Comparison of ENCODE assay signal across 1 cellular context in the genomic region with DNA sequence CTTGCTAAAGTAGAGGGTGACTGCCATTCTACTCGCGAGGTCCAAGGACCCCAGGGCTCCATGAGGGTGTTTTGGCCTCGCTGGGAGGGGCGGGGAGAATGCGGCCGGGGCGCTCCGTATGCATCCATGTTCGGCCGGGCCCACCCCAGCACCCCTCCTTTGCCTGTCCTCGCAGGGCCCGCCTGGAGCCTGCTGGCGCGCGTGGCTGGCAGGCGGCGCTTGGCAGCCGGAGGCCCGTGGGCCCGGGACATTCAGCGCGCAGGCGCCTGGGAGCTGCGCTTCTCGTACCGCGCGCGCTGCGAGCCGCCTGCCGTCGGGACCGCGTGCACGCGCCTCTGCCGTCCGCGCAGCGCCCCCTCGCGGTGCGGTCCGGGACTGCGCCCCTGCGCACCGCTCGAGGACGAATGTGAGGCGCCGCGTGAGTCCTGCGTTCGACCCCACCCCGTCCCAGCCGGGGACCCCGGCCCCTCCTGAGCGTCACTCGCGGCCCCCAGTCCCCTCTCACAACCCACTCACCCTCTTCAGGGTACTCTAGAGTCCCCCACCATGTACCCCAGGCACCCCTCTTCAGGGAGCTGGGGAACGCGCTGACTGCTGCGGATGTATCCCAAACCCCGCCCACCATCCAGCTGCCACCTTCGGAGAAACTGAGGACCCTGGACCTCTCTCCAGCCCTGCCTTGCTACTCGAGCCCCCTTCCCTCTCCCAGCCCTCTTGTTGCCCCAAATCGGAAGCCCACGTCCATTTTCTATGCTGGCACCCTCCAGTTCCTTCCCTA.
A peak's percentile ranks its signal among the peaks of the same experiment; 100 is the strongest.
TF ChIP-seq lines count a peak whose summit lies in the region.

No MANE protein-coding gene starts in this region.

TF ChIP-seq in K562, 482 proteins besides CTCF, POLR2A, EP300 and RAD21 (continued from another document and continues in another):
- TF ChIP-seq JUNB (CRISPR knock-in tag; conservative IDR thresholded peaks at IDR 0.05) = no peak
- peak; percentile 98 for TF ChIP-seq RB1 (IDR thresholded peaks at IDR 0.05; ENCODE audit: low read depth)
- no peak for TF ChIP-seq MYNN (IDR thresholded peaks at IDR 0.05)
- TF ChIP-seq MYNN (CRISPR knock-in tag; IDR thresholded peaks at IDR 0.05) = no peak
- no peak for TF ChIP-seq EZH2 (IDR thresholded peaks at IDR 0.05; ENCODE audit: borderline replicate concordance, low read depth, low read length)
- no peak for TF ChIP-seq MCM5 (IDR thresholded peaks at IDR 0.05; ENCODE audit: low read depth)
- no peak for TF ChIP-seq SPI1 (IDR thresholded peaks at IDR 0.05; ENCODE audit: borderline replicate concordance, low read depth, low read length)
- TF ChIP-seq TEAD4 (IDR thresholded peaks at IDR 0.05; ENCODE audit: low read length) = peak; percentile 41; the same call in 1 of the 2 replicates
- TF ChIP-seq TEAD4 (CRISPR knock-in tag; IDR thresholded peaks at IDR 0.05; ENCODE audit: borderline replicate concordance) = peak; percentile 99
- no peak for TF ChIP-seq GTF2F1 (IDR thresholded peaks at IDR 0.05; ENCODE audit: low read depth, low read length)
- TF ChIP-seq ZBTB17 (CRISPR knock-in tag; IDR thresholded peaks at IDR 0.05) = peak; percentile 63; the same call in 1 of the 2 replicates
- TF ChIP-seq, protein P1, sequence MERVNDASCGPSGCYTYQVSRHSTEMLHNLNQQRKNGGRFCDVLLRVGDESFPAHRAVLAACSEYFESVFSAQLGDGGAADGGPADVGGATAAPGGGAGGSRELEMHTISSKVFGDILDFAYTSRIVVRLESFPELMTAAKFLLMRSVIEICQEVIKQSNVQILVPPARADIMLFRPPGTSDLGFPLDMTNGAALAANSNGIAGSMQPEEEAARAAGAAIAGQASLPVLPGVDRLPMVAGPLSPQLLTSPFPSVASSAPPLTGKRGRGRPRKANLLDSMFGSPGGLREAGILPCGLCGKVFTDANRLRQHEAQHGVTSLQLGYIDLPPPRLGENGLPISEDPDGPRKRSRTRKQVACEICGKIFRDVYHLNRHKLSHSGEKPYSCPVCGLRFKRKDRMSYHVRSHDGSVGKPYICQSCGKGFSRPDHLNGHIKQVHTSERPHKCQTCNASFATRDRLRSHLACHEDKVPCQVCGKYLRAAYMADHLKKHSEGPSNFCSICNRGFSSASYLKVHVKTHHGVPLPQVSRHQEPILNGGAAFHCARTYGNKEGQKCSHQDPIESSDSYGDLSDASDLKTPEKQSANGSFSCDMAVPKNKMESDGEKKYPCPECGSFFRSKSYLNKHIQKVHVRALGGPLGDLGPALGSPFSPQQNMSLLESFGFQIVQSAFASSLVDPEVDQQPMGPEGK (CRISPR knock-in tag; IDR thresholded peaks at IDR 0.05; ENCODE audit: borderline replicate concordance) = no peak
- no peak for TF ChIP-seq TSC22D4 (tag; IDR thresholded peaks at IDR 0.05)
- TF ChIP-seq CXXC5 (CRISPR knock-in tag; IDR thresholded peaks at IDR 0.05) = peak; percentile 96
- TF ChIP-seq IRF2 (CRISPR knock-in tag; IDR thresholded peaks at IDR 0.05) = peak; percentile 97
- no peak for TF ChIP-seq NFYB (IDR thresholded peaks at IDR 0.05; ENCODE audit: extremely low read depth, insufficient read length)
- TF ChIP-seq, protein P2, sequence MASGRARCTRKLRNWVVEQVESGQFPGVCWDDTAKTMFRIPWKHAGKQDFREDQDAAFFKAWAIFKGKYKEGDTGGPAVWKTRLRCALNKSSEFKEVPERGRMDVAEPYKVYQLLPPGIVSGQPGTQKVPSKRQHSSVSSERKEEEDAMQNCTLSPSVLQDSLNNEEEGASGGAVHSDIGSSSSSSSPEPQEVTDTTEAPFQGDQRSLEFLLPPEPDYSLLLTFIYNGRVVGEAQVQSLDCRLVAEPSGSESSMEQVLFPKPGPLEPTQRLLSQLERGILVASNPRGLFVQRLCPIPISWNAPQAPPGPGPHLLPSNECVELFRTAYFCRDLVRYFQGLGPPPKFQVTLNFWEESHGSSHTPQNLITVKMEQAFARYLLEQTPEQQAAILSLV (tag; IDR thresholded peaks at IDR 0.05) = no peak
- TF ChIP-seq KLF10 (CRISPR knock-in tag; IDR thresholded peaks at IDR 0.05) = no peak
- TF ChIP-seq ZNF586 (CRISPR knock-in tag; conservative IDR thresholded peaks at IDR 0.05) = no peak
- peak; percentile 51; the same call in 1 of the 2 replicates for TF ChIP-seq ETV5 (CRISPR knock-in tag; IDR thresholded peaks at IDR 0.05; ENCODE audit: low read depth)
- TF ChIP-seq TAF9B (IDR thresholded peaks at IDR 0.05; ENCODE audit: partially characterized antibody) = no peak
- no peak for TF ChIP-seq SNIP1 (IDR thresholded peaks at IDR 0.05; ENCODE audit: low read depth)
- no peak for TF ChIP-seq YBX1 (IDR thresholded peaks at IDR 0.05)
- TF ChIP-seq, protein P3, sequence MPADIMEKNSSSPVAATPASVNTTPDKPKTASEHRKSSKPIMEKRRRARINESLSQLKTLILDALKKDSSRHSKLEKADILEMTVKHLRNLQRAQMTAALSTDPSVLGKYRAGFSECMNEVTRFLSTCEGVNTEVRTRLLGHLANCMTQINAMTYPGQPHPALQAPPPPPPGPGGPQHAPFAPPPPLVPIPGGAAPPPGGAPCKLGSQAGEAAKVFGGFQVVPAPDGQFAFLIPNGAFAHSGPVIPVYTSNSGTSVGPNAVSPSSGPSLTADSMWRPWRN (IDR thresholded peaks at IDR 0.05; ENCODE audit: low read depth) = no peak
- TF ChIP-seq, protein P4, sequence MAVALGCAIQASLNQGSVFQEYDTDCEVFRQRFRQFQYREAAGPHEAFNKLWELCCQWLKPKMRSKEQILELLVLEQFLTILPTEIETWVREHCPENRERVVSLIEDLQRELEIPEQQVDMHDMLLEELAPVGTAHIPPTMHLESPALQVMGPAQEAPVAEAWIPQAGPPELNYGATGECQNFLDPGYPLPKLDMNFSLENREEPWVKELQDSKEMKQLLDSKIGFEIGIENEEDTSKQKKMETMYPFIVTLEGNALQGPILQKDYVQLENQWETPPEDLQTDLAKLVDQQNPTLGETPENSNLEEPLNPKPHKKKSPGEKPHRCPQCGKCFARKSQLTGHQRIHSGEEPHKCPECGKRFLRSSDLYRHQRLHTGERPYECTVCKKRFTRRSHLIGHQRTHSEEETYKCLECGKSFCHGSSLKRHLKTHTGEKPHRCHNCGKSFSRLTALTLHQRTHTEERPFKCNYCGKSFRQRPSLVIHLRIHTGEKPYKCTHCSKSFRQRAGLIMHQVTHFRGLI (CRISPR knock-in tag; IDR thresholded peaks at IDR 0.05) = no peak
- TF ChIP-seq MAFG (tag; conservative IDR thresholded peaks at IDR 0.05) = no peak
- no peak for TF ChIP-seq CBFA2T2 (conservative IDR thresholded peaks at IDR 0.05)
- TF ChIP-seq, protein P5, sequence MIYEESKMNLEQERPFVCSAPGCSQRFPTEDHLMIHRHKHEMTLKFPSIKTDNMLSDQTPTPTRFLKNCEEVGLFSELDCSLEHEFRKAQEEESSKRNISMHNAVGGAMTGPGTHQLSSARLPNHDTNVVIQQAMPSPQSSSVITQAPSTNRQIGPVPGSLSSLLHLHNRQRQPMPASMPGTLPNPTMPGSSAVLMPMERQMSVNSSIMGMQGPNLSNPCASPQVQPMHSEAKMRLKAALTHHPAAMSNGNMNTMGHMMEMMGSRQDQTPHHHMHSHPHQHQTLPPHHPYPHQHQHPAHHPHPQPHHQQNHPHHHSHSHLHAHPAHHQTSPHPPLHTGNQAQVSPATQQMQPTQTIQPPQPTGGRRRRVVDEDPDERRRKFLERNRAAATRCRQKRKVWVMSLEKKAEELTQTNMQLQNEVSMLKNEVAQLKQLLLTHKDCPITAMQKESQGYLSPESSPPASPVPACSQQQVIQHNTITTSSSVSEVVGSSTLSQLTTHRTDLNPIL (CRISPR knock-in tag; IDR thresholded peaks at IDR 0.05) = no peak
- TF ChIP-seq E2F3 (CRISPR knock-in tag; IDR thresholded peaks at IDR 0.05) = peak; percentile 61; the same call in 1 of the 2 replicates
- TF ChIP-seq, protein P6, sequence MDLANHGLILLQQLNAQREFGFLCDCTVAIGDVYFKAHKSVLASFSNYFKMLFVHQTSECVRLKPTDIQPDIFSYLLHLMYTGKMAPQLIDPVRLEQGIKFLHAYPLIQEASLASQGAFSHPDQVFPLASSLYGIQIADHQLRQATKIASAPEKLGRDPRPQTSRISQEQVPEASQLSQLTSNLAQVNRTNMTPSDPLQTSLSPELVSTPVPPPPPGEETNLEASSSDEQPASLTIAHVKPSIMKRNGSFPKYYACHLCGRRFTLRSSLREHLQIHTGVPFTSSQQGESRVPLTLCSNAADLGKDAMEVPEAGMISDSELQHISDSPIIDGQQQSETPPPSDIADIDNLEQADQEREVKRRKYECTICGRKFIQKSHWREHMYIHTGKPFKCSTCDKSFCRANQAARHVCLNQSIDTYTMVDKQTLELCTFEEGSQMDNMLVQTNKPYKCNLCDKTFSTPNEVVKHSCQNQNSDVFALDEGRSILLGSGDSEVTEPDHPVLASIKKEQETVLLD (IDR thresholded peaks at IDR 0.05) = no peak
- no peak for TF ChIP-seq CREBBP (IDR thresholded peaks at IDR 0.05; ENCODE audit: low read depth, low read length)
- peak; percentile 100 for TF ChIP-seq L3MBTL2 (IDR thresholded peaks at IDR 0.05)
- TF ChIP-seq, protein P7, sequence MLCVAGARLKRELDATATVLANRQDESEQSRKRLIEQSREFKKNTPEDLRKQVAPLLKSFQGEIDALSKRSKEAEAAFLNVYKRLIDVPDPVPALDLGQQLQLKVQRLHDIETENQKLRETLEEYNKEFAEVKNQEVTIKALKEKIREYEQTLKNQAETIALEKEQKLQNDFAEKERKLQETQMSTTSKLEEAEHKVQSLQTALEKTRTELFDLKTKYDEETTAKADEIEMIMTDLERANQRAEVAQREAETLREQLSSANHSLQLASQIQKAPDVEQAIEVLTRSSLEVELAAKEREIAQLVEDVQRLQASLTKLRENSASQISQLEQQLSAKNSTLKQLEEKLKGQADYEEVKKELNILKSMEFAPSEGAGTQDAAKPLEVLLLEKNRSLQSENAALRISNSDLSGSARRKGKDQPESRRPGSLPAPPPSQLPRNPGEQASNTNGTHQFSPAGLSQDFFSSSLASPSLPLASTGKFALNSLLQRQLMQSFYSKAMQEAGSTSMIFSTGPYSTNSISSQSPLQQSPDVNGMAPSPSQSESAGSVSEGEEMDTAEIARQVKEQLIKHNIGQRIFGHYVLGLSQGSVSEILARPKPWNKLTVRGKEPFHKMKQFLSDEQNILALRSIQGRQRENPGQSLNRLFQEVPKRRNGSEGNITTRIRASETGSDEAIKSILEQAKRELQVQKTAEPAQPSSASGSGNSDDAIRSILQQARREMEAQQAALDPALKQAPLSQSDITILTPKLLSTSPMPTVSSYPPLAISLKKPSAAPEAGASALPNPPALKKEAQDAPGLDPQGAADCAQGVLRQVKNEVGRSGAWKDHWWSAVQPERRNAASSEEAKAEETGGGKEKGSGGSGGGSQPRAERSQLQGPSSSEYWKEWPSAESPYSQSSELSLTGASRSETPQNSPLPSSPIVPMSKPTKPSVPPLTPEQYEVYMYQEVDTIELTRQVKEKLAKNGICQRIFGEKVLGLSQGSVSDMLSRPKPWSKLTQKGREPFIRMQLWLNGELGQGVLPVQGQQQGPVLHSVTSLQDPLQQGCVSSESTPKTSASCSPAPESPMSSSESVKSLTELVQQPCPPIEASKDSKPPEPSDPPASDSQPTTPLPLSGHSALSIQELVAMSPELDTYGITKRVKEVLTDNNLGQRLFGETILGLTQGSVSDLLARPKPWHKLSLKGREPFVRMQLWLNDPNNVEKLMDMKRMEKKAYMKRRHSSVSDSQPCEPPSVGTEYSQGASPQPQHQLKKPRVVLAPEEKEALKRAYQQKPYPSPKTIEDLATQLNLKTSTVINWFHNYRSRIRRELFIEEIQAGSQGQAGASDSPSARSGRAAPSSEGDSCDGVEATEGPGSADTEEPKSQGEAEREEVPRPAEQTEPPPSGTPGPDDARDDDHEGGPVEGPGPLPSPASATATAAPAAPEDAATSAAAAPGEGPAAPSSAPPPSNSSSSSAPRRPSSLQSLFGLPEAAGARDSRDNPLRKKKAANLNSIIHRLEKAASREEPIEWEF (CRISPR knock-in tag; IDR thresholded peaks at IDR 0.05) = no peak
- TF ChIP-seq ZFPM2 (CRISPR knock-in tag; IDR thresholded peaks at IDR 0.05) = no peak
- peak; percentile 99 for TF ChIP-seq ZNF431 (CRISPR knock-in tag; IDR thresholded peaks at IDR 0.05)
- no peak for TF ChIP-seq HMGN3 (IDR thresholded peaks at IDR 0.05; ENCODE audit: borderline replicate concordance, extremely low read depth, insufficient read length, low read depth, low read length)
- no peak for TF ChIP-seq HDAC6 (IDR thresholded peaks at IDR 0.05; ENCODE audit: low read depth, low read length)
- peak in 1 of 3 experiments; percentile 35 for TF ChIP-seq YY1 (IDR thresholded peaks at IDR 0.05; ENCODE audit: borderline replicate concordance in 1 of 3, control insufficient read depth in 1 of 3, extremely low read depth in 1 of 3, insufficient read depth in 3 of 3, insufficient read length in 1 of 3, insufficient replicate concordance in 2 of 3, low read depth in 1 of 3, low read length in 2 of 3)
- no peak for TF ChIP-seq ZFP36 (IDR thresholded peaks at IDR 0.05; ENCODE audit: low read depth, low read length, partially characterized antibody)
- TF ChIP-seq, protein P8, sequence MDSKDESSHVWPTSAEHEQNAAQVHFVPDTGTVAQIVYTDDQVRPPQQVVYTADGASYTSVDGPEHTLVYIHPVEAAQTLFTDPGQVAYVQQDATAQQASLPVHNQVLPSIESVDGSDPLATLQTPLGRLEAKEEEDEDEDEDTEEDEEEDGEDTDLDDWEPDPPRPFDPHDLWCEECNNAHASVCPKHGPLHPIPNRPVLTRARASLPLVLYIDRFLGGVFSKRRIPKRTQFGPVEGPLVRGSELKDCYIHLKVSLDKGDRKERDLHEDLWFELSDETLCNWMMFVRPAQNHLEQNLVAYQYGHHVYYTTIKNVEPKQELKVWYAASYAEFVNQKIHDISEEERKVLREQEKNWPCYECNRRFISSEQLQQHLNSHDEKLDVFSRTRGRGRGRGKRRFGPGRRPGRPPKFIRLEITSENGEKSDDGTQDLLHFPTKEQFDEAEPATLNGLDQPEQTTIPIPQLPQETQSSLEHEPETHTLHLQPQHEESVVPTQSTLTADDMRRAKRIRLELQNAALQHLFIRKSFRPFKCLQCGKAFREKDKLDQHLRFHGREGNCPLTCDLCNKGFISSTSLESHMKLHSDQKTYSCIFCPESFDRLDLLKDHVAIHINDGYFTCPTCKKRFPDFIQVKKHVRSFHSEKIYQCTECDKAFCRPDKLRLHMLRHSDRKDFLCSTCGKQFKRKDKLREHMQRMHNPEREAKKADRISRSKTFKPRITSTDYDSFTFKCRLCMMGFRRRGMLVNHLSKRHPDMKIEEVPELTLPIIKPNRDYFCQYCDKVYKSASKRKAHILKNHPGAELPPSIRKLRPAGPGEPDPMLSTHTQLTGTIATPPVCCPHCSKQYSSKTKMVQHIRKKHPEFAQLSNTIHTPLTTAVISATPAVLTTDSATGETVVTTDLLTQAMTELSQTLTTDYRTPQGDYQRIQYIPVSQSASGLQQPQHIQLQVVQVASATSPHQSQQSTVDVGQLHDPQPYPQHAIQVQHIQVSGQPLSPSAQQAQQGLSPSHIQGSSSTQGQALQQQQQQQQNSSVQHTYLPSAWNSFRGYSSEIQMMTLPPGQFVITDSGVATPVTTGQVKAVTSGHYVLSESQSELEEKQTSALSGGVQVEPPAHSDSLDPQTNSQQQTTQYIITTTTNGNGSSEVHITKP (IDR thresholded peaks at IDR 0.05; ENCODE audit: partially characterized antibody) = no peak
- 0 out of 2 replicates have a peak, but pooled peaks have one; percentile 18 for TF ChIP-seq XRCC5 (IDR thresholded peaks at IDR 0.05; ENCODE audit: low read depth, low read length)
- TF ChIP-seq ZSCAN29 (IDR thresholded peaks at IDR 0.05) = no peak
- no peak for TF ChIP-seq BRD9 (IDR thresholded peaks at IDR 0.05; ENCODE audit: low read depth, partially characterized antibody)
